In the genomic region with DNA sequence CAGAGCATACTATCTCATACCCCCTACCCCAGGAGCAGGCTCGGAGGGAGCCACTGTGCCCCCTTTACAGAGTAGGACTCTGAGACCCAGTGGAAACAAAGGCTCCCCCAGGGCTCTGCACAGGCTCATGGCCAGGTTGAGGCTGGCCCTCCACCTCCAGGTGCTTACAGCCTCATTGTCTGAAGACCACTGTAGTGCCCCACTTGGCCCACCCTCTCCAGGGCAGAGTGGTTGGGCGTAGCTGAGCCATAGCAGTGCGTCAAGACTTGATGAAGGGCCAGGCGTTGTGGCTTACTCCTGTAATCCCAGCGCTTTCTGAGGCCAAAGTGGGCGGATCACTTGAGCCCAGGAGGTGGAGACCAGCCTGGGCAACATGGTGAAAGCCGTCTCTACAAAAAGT, we compare ENCODE assay signal across 9 cellular contexts. TPM values are rescaled to one million over a fixed set of nuclear protein-coding genes. Genes with fewer than 3 reads are reported as not detected.
DNase-seq lines count a peak whose midpoint lies in the region; ATAC-seq and TF ChIP-seq lines count a peak whose summit lies in the region.
"Had no signal": no experiment of that assay in that cellular context is flagged by ENCODE, and none has a peak within 500 bp of the region (broad histone marks: within the 10 kb centered on the region; RNA-seq: fewer than 3 reads in every experiment).

No MANE protein-coding gene starts in this region.

- intact Hi-C loops in A673 (cut with micrococcal nuclease; ENCODE audit: unreplicated experiment) = no loop called here

- H3K4me3 ChIP-seq in A673 (ENCODE audit: low read depth, low read length, poor library complexity, severe bottlenecking) = peak overlapping the region; percentile 75
- H3K4me3 ChIP-seq in HUES6 (ENCODE audit: low read depth, low read length) = 0 out of 2 replicates have a peak overlapping the region, but pooled peaks have one; percentile 88
- H3K4me3 ChIP-seq in coronary artery = peak overlapping the region; percentile 93
- peak overlapping the region in 1 of 2 donors; percentile 78 for H3K4me3 ChIP-seq in muscle layer of colon (ENCODE audit: low read depth in 1 of 2, low read length in 2 of 2)
- H3K4me3 ChIP-seq in HAP-1 = no peak overlapping the region; the same call in 1 of the 2 replicates

- H3K9ac ChIP-seq in HUES6 (ENCODE audit: low read length) = no peak overlapping the region
- H3K9ac ChIP-seq in muscle layer of colon (ENCODE audit: low read length) = peak overlapping the region; percentile 15

- DNase-seq in A673 (ENCODE audit: low spot score) (no peak), coronary artery (ENCODE audit: low spot score) (no peak), NOMO-1 treated with dmso at 0.1 percent for 144 hours (lab: John Stamatoyannopoulos, UW; ENCODE audit: unreplicated experiment) (no peak), HAP-1 (ENCODE audit: low spot score in 2 of 2) (no peak), NCI-H345 (lab: John Stamatoyannopoulos, UW) (no peak)
- DNase-seq: EL had no signal

- CTCF ChIA-PET in A673 (lab: Charles Lee) = no interaction called here

- H3K36me3 ChIP-seq in A673 (ENCODE audit: insufficient read depth, low read length, poor library complexity, severe bottlenecking) = peaks cover 67% of the 10 kb centered on the region
- peaks cover 51% of the 10 kb centered on the region for H3K36me3 ChIP-seq in HUES6 (ENCODE audit: control insufficient read depth, insufficient read depth, low read length)
- H3K36me3 ChIP-seq in muscle layer of colon (ENCODE audit: insufficient read depth, low read length) = peaks cover 17% of the 10 kb centered on the region
- peaks cover 28% of the 10 kb centered on the region for H3K36me3 ChIP-seq in HAP-1 (replicated peaks)

- BruUV-seq in A673 (replicated peaks; lab: Mats Ljungman, UMichigan) = no TSS peak

- H3K27me3 ChIP-seq in A673 (replicated peaks; ENCODE audit: insufficient read depth, low read depth, low read length, poor library complexity) (no peaks in the 10 kb centered on the region), HUES6 (ENCODE audit: control insufficient read depth, insufficient read depth, low read length) (no peaks in the 10 kb centered on the region), muscle layer of colon (ENCODE audit: control insufficient read depth in 1 of 2, insufficient read depth in 2 of 2, low read length in 2 of 2) (no peaks in the 10 kb centered on the region), HAP-1 (ENCODE audit: low read depth) (no peaks in the 10 kb centered on the region)

- in situ Hi-C loops in HAP-1 (cut with MboI; ENCODE audit: low sequenced_read_pairs) = no loop called here

- TF ChIP-seq CTCF in A673 (conservative IDR thresholded peaks at IDR 0.05; ENCODE audit: low read depth, low read length) = no peak
- no peak for TF ChIP-seq CTCF in coronary artery (IDR thresholded peaks at IDR 0.05)

- POLR2A ChIA-PET in A673 (lab: Charles Lee; ENCODE audit: low non-redundant PET) = no interaction called here

- H3K4me1 ChIP-seq in A673 (ENCODE audit: insufficient read depth, low read length, poor library complexity, severe bottlenecking) (peaks cover 31% of the 10 kb centered on the region), HUES6 (ENCODE audit: control insufficient read depth, insufficient read depth, low read length) (peaks cover 17% of the 10 kb centered on the region), muscle layer of colon (ENCODE audit: insufficient read depth, low read length) (peaks cover 33% of the 10 kb centered on the region), HAP-1 (peaks cover 7% of the 10 kb centered on the region)

- H3K27ac ChIP-seq in A673 (ENCODE audit: low read depth, low read length, poor library complexity, severe bottlenecking) (peak overlapping the region; percentile 81), HUES6 (ENCODE audit: low read depth, low read length) (no peak overlapping the region), coronary artery (peak overlapping the region in 1 of 2 donors; percentile 95), muscle layer of colon (ENCODE audit: low read depth, low read length) (no peak overlapping the region)

- ATAC-seq in GM19463 (IDR thresholded peaks at IDR 0.05; ENCODE audit: unreplicated experiment) = no peak

- peaks cover 8% of the 10 kb centered on the region for H3K9me3 ChIP-seq in A673 (ENCODE audit: low read depth, low read length, poor library complexity, severe bottlenecking)
- peaks cover 4% of the 10 kb centered on the region; the same call in 1 of the 2 replicates for H3K9me3 ChIP-seq in HUES6 (ENCODE audit: control insufficient read depth, insufficient read depth, low read depth, low read length)
- peaks cover 5% of the 10 kb centered on the region for H3K9me3 ChIP-seq in muscle layer of colon (ENCODE audit: low read length)
- no peaks in the 10 kb centered on the region for H3K9me3 ChIP-seq in HAP-1

RNA-seq across cellular contexts. Expression of gene ANKRD13D, which starts 1.7 kb away (rescaled TPM):
- total RNA-seq in A673 (2021) = 94.2 and 101 TPM in 2 replicates

RNA-seq across cellular contexts. Expression of gene SSH3, which starts 12.5 kb away (rescaled TPM):
- 5.5 and 7.8 TPM in 2 replicates for total RNA-seq in A673 (2021)

RNA-seq across cellular contexts. Expression of gene GRK2, which starts 24.5 kb away (rescaled TPM):
- 88.6 and 92.6 TPM in 2 replicates for total RNA-seq in A673 (2021)
